Comparison of ENCODE assay signal across 8 cellular contexts in genomic region chr21:46096997-46097825, GRCh38. TPM values are rescaled to one million over a fixed set of nuclear protein-coding genes. Genes with fewer than 3 reads are reported as not detected.
DNase-seq lines count a peak whose midpoint lies in the region; ATAC-seq and TF ChIP-seq lines count a peak whose summit lies in the region.

No MANE protein-coding gene starts in this region.

- peaks cover 3 to 6% (median 5%) of the 10 kb centered on the region in 4 donors for H3K4me1 Mint-ChIP-seq in CD4-positive, alpha-beta memory T cell
- H3K4me1 Mint-ChIP-seq in T-cell (peaks cover 2 to 14% (median 6%) of the 10 kb centered on the region in 3 donors), glutamatergic neuron (ENCODE audit: low read depth, unreplicated experiment) (no peaks in the 10 kb centered on the region)

- no peaks in the 10 kb centered on the region for H3K36me3 ChIP-seq in CD4-positive, alpha-beta memory T cell (ENCODE audit: insufficient read depth, low read length)

- H3K9me3 ChIP-seq in CD4-positive, alpha-beta memory T cell (ENCODE audit: control insufficient read depth in 1 of 2, low read length in 2 of 2), result no peaks in the 10 kb centered on the region

- intact Hi-C loops in CD4-positive, alpha-beta memory T cell (cut with micrococcal nuclease), result loop anchor here (5.0 kb wide), 1 partner anchor 125 kb away; no protein-coding TSS in a partner anchor
- intact Hi-C loops in posterior vena cava (cut with DNase I), result loop anchor here (5.0 kb wide), 2 partner anchors 105 to 125 kb away; no protein-coding TSS in a partner anchor

- H3K36me3 Mint-ChIP-seq in CD4-positive, alpha-beta memory T cell, result no peaks in the 10 kb centered on the region
- H3K36me3 Mint-ChIP-seq in T-cell (peaks cover 1% of the 10 kb centered on the region), glutamatergic neuron (ENCODE audit: unreplicated experiment) (peaks cover 22% of the 10 kb centered on the region)

- TF ChIP-seq CTCF in glutamatergic neuron (IDR thresholded peaks at IDR 0.05; ENCODE audit: partially characterized antibody, unreplicated experiment), result no peak

- ATAC-seq in T-cell (replicated peaks in 1 of 4), result peak in 3 of 4 experiments; percentile 5 to 30 (median 21)
- ATAC-seq in GM18909 (IDR thresholded peaks at IDR 0.05; ENCODE audit: poor library complexity, unreplicated experiment), result no peak
- ATAC-seq in HG02970 (IDR thresholded peaks at IDR 0.05; ENCODE audit: low FRiP score, unreplicated experiment), result no peak

- H3K4me3 ChIP-seq in CD4-positive, alpha-beta memory T cell (ENCODE audit: low read length in 2 of 2), result no peak overlapping the region

- POLR2A ChIA-PET in CD4-positive, alpha-beta memory T cell (lab: Charles Lee; ENCODE audit: partially characterized antibody), result no interaction called here
- POLR2A ChIA-PET in T-cell (lab: Charles Lee), result no interaction called here

- peak overlapping the region; percentile 4 to 89 (median 66) for H3K4me3 Mint-ChIP-seq in CD4-positive, alpha-beta memory T cell
- H3K4me3 Mint-ChIP-seq in T-cell, result peak overlapping the region; percentile 45 to 57 (median 50)
- peak overlapping the region; percentile 6 for H3K4me3 Mint-ChIP-seq in glutamatergic neuron (ENCODE audit: unreplicated experiment)

- H3K9me3 Mint-ChIP-seq in CD4-positive, alpha-beta memory T cell, result peaks cover 0 to 6% (median 1%) of the 10 kb centered on the region in 8 donors
- peaks cover 0 to 1% (median 1%) of the 10 kb centered on the region in 3 donors for H3K9me3 Mint-ChIP-seq in T-cell
- peaks cover 20% of the 10 kb centered on the region for H3K9me3 Mint-ChIP-seq in glutamatergic neuron (ENCODE audit: unreplicated experiment)

- DNase-seq in CD4-positive, alpha-beta memory T cell, result no peak
- DNase-seq in T-cell (peak in 3 of 34 experiments; percentile 6 to 20 (median 13)), glutamatergic neuron (peak; percentile 31), posterior vena cava (ENCODE audit: low spot score) (peak; percentile 78), foreskin melanocyte (no peak), NK-92 (lab: John Stamatoyannopoulos, UW; ENCODE audit: unreplicated experiment) (no peak)

- H3K27ac ChIP-seq in CD4-positive, alpha-beta memory T cell (ENCODE audit: low read depth, low read length), result no peak overlapping the region

- H3K27me3 Mint-ChIP-seq in CD4-positive, alpha-beta memory T cell, result peaks cover 13 to 17% of the 10 kb centered on the region in 2 donors
- H3K27me3 Mint-ChIP-seq in T-cell (peaks cover 20 to 30% of the 10 kb centered on the region in 2 donors), glutamatergic neuron (ENCODE audit: unreplicated experiment) (peaks cover 14% of the 10 kb centered on the region)

- H3K4me1 ChIP-seq in CD4-positive, alpha-beta memory T cell (ENCODE audit: insufficient read depth, low read length), result no peaks in the 10 kb centered on the region

- H3K27ac Mint-ChIP-seq in CD4-positive, alpha-beta memory T cell, result peak overlapping the region in 4 of 7 donors; percentile 65 to 92 (median 74)
- peak overlapping the region; percentile 5 to 8 for H3K27ac Mint-ChIP-seq in T-cell
- no peak overlapping the region for H3K27ac Mint-ChIP-seq in glutamatergic neuron (ENCODE audit: unreplicated experiment)

- H3K27me3 ChIP-seq in CD4-positive, alpha-beta memory T cell (ENCODE audit: insufficient read depth, low read length), result no peaks in the 10 kb centered on the region

- CTCF ChIA-PET in CD4-positive, alpha-beta memory T cell (lab: Charles Lee; ENCODE audit: partially characterized antibody), result no interaction called here
- CTCF ChIA-PET in T-cell (lab: Charles Lee), result no interaction called here

RNA-seq across cellular contexts. Expression of gene COL6A2, which starts 0.7 kb away (rescaled TPM):
- total RNA-seq in CD4-positive, alpha-beta memory T cell, result 10 to 100 TPM; 21.8 to 25.7 TPM
- polyA plus RNA-seq in CD4-positive, alpha-beta memory T cell, result 1 to 10 TPM in 1 of 2 donors, under 1 TPM in 1; 0.77 to 1.5 TPM
- total RNA-seq in T-cell (10 to 100 TPM; 33.8 to 85.2 (median 60.7) TPM), glutamatergic neuron (ENCODE audit: unreplicated experiment) (55.2 TPM), posterior vena cava (1,000 to 10,000 TPM; 1,504 to 1,642 TPM)

RNA-seq across cellular contexts. Expression of gene FTCD, which starts 58.2 kb away (rescaled TPM):
- total RNA-seq in CD4-positive, alpha-beta memory T cell, result 1 to 10 TPM; 1.3 to 1.7 TPM
- not detected for polyA plus RNA-seq in CD4-positive, alpha-beta memory T cell
- total RNA-seq in T-cell (1 to 10 TPM in 3 of 5 donors, under 1 TPM in 1, not detected in 1; 0.95 to 6.1 (median 2.5) TPM), glutamatergic neuron (ENCODE audit: unreplicated experiment) (13.4 TPM), posterior vena cava (1 to 10 TPM in 1 of 2 donors, under 1 TPM in 1; 0.29 to 1.2 TPM)

Comparison
In these comparisons a context has a peak if more than half of its experiments do, and no peak if none do; other contexts are left out.
1. DNase-seq: peak in glutamatergic neuron (single experiment) and posterior vena cava (single experiment); none in CD4-positive, alpha-beta memory T cell (0 of 5), foreskin melanocyte (single experiment) and NK-92 (single experiment).
2. H3K4me3 Mint-ChIP-seq: peak in every context shown above with its lines; median percentile 66 in CD4-positive, alpha-beta memory T cell; 50 in T-cell; 6 in glutamatergic neuron.
3. ATAC-seq: peak in T-cell (3 of 4); none in GM18909 (single experiment) and HG02970 (single experiment).
4. RNA of gene COL6A2, which starts 0.7 kb away (total RNA-seq): 1,504 to 1,642 TPM in posterior vena cava; 33.8 to 85.2 TPM in T-cell, 55.2 TPM in glutamatergic neuron (single experiment) and 21.8 to 25.7 TPM in CD4-positive, alpha-beta memory T cell; every median in the first group is over 10 times any median in the second.